In genomic region chr1:32179193-32179442, GRCh38 we compare ENCODE assay signal across 8 cellular contexts. TPM values are rescaled to one million over a fixed set of nuclear protein-coding genes. Genes with fewer than 3 reads are reported as not detected.
A peak's percentile ranks its signal among the peaks of the same experiment; 100 is the strongest.
DNase-seq lines count a peak whose midpoint lies in the region; ATAC-seq and TF ChIP-seq lines count a peak whose summit lies in the region.

No MANE protein-coding gene starts in this region.

- H3K4me1 Mint-ChIP-seq in MCF 10A (ENCODE audit: insufficient read depth, unreplicated experiment) = peaks cover 10% of the 10 kb centered on the region

- peaks cover 12% of the 10 kb centered on the region for H3K4me1 ChIP-seq in mesodermal cell (ENCODE audit: control insufficient read depth, insufficient read depth, low read length, poor library complexity, severe bottlenecking)

- peak overlapping the region; percentile 97 for H3K4me3 Mint-ChIP-seq in MCF 10A (ENCODE audit: unreplicated experiment)

- H3K36me3 ChIP-seq in mesodermal cell (ENCODE audit: control insufficient read depth, insufficient read depth, low read length) = peaks cover 44% of the 10 kb centered on the region

- POLR2A ChIA-PET in AG04450 (lab: Yijun Ruan, JAX) = interaction anchor here (0.7 to 2.6 kb wide), 13 partner anchors 18 to 157 kb away, joined by 3 to 19 read pairs (median 7); partner anchors contain the start of genes CCDC28B, IQCC, KPNA6 and MARCKSL1
- POLR2A ChIA-PET in MCF 10A (lab: Yijun Ruan, JAX) = interaction anchor here (0.5 to 3.6 kb wide), 27 partner anchors 9 to 614 kb away, joined by 3 to 44 read pairs (median 4); partner anchors contain the start of genes KHDRBS1 and KPNA6

- 31 to 45% methylated on average over 6 to 7 of the region's 7 CpGs for WGBS in mesodermal cell (ENCODE audit: insufficient coverage in 2 of 2), 2 experiments

- CTCF ChIA-PET in AG04450 (lab: Charles Lee) = no interaction called here
- CTCF ChIA-PET in MCF 10A (lab: Yijun Ruan, JAX) = interaction anchor here (0.5 to 1.1 kb wide), 2 partner anchors 11 to 217 kb away, joined by 3 read pairs; no protein-coding TSS in a partner anchor

- peak overlapping the region; percentile 98 for H3K27ac Mint-ChIP-seq in MCF 10A (ENCODE audit: low read depth, unreplicated experiment)

- peak; percentile 4 for ATAC-seq in HG03064 (IDR thresholded peaks at IDR 0.05; ENCODE audit: low read depth, unreplicated experiment)

- H3K27ac ChIP-seq in AG04450 (ENCODE audit: low read depth, low read length) (peak overlapping the region; percentile 58), mesodermal cell (ENCODE audit: low read depth, low read length, severe bottlenecking) (peak overlapping the region; percentile 95)

- H3K9me3 Mint-ChIP-seq in MCF 10A (ENCODE audit: unreplicated experiment) = no peaks in the 10 kb centered on the region

- H3K4me3 ChIP-seq in AG04450 (ENCODE audit: low read depth, low read length) (peak overlapping the region; percentile 81), mesodermal cell (ENCODE audit: extremely low read depth, insufficient read depth, low read length, poor library complexity, severe bottlenecking) (peak overlapping the region; percentile 71)

- DNase-seq in AG04450 (ENCODE audit: low read depth, low spot score) (no peak), MCF 10A (ENCODE audit: unreplicated experiment) (no peak), Kasumi-1 (lab: John Stamatoyannopoulos, UW) (no peak), AML-193 (lab: John Stamatoyannopoulos, UW) (no peak), NCI-H2107 (lab: John Stamatoyannopoulos, UW) (no peak), mucosa of gallbladder (ENCODE audit: low spot score) (no peak)

- TF ChIP-seq CTCF in AG04450 (IDR thresholded peaks at IDR 0.05; ENCODE audit: low read depth, low read length) = no peak
- TF ChIP-seq CTCF in MCF 10A (IDR thresholded peaks at IDR 0.05; ENCODE audit: unreplicated experiment) = no peak

- no peaks in the 10 kb centered on the region for H3K27me3 Mint-ChIP-seq in MCF 10A (ENCODE audit: insufficient read depth, unreplicated experiment)

- H3K27me3 ChIP-seq in AG04450 (ENCODE audit: control insufficient read depth, insufficient read depth, low read length) = no peaks in the 10 kb centered on the region

- H3K36me3 Mint-ChIP-seq in MCF 10A (ENCODE audit: insufficient read depth, unreplicated experiment) = peaks cover 66% of the 10 kb centered on the region

- BruUV-seq in MCF 10A (replicated peaks; lab: Mats Ljungman, UMichigan) = TSS peak; percentile 69

- H3K9me3 ChIP-seq in AG04450 (ENCODE audit: control insufficient read depth, insufficient read depth, low read length) = no peaks in the 10 kb centered on the region; the same call in 1 of the 2 replicates
- no peaks in the 10 kb centered on the region for H3K9me3 ChIP-seq in mesodermal cell (ENCODE audit: control insufficient read depth, low read length)

- intact Hi-C loops in MCF 10A (cut with micrococcal nuclease) = loop anchor here (2.0 kb wide), 1 partner anchor 70 kb away; the partner anchor contains the start of gene KPNA6

RNA-seq across cellular contexts. Expression of gene TXLNA, which starts 0.4 kb away (rescaled TPM):
- 49.3 and 52.8 TPM in 2 replicates for polyA plus RNA-seq in AG04450 (2011; rRNA removed)
- 68.6 and 71.2 TPM in 2 replicates for polyA minus RNA-seq in AG04450 (2011; rRNA and poly(A)+ RNA removed)
- total RNA-seq in MCF 10A (2022) (61.8 and 64.8 TPM in 2 replicates), mucosa of gallbladder (62.1 TPM)
- polyA plus RNA-seq in mesodermal cell (2013, experiment 1 of 2) = 34.1 TPM
- 28.4 TPM for polyA plus RNA-seq in mesodermal cell (2013, experiment 2 of 2)

RNA-seq across cellular contexts. Expression of gene CCDC28B, which starts 21.3 kb away (rescaled TPM):
- polyA plus RNA-seq in AG04450 (2011; rRNA removed) = 17.6 and 20.8 TPM in 2 replicates
- 8.6 and 11.2 TPM in 2 replicates for polyA minus RNA-seq in AG04450 (2011; rRNA and poly(A)+ RNA removed)
- 0.91 and 1.7 TPM in 2 replicates for total RNA-seq in MCF 10A (2022)
- 30.2 TPM for polyA plus RNA-seq in mesodermal cell (2013, experiment 1 of 2)
- 33.3 TPM for polyA plus RNA-seq in mesodermal cell (2013, experiment 2 of 2)
- total RNA-seq in mucosa of gallbladder = 12.1 TPM

RNA-seq across cellular contexts. Expression of gene IQCC, which starts 26.4 kb away (rescaled TPM):
- polyA plus RNA-seq in AG04450 (2011; rRNA removed) = 1.2 and 1.3 TPM in 2 replicates
- polyA minus RNA-seq in AG04450 (2011; rRNA and poly(A)+ RNA removed) = 1.00 and 1.4 TPM in 2 replicates
- total RNA-seq in MCF 10A (2022) (1.8 and 1.9 TPM in 2 replicates), mucosa of gallbladder (3.5 TPM)
- 3.9 TPM for polyA plus RNA-seq in mesodermal cell (2013, experiment 1 of 2)
- polyA plus RNA-seq in mesodermal cell (2013, experiment 2 of 2) = 3.6 TPM

RNA-seq across cellular contexts. Expression of gene DCDC2B, which starts 29.8 kb away (rescaled TPM):
- not detected in 2 replicates for polyA plus RNA-seq in AG04450 (2011; rRNA removed)
- polyA minus RNA-seq in AG04450 (2011; rRNA and poly(A)+ RNA removed) = 0.09 TPM in 1 of 2 replicates, not detected in the other
- not detected in 2 replicates for total RNA-seq in MCF 10A (2022)
- polyA plus RNA-seq in mesodermal cell (2013, experiment 1 of 2) = not detected
- polyA plus RNA-seq in mesodermal cell (2013, experiment 2 of 2) = not detected
- total RNA-seq in mucosa of gallbladder = not detected

RNA-seq across cellular contexts. Expression of gene TMEM234, which starts 43.0 kb away (rescaled TPM):
- polyA plus RNA-seq in AG04450 (2011; rRNA removed) = 17.3 and 18.6 TPM in 2 replicates
- 20.2 and 22.0 TPM in 2 replicates for polyA minus RNA-seq in AG04450 (2011; rRNA and poly(A)+ RNA removed)
- total RNA-seq in MCF 10A (2022) (22.2 and 27.3 TPM in 2 replicates), mucosa of gallbladder (35.1 TPM)
- polyA plus RNA-seq in mesodermal cell (2013, experiment 1 of 2) = 10.3 TPM
- polyA plus RNA-seq in mesodermal cell (2013, experiment 2 of 2) = 9.6 TPM
